ENCODE assay signal across 14 cellular contexts in genomic region chr4:147793569-147793968, GRCh38.
A peak's percentile ranks its signal among the peaks of the same experiment; 100 is the strongest.
DNase-seq lines count a peak whose midpoint lies in the region; ATAC-seq, FAIRE-seq and TF ChIP-seq lines count a peak whose summit lies in the region.
"Had no signal": no experiment of that assay in that cellular context is flagged by ENCODE, and none has a peak within 500 bp of the region (broad histone marks: within the 10 kb centered on the region; RNA-seq: fewer than 3 reads in every experiment).

No MANE protein-coding gene starts in this region.

- no peaks in the 10 kb centered on the region for H3K9me3 Mint-ChIP-seq in activated CD4-positive, alpha-beta T cell treated with anti-CD3 and anti-CD28 coated beads for 36 hours (ENCODE audit: low read depth)
- no peaks in the 10 kb centered on the region for H3K9me3 Mint-ChIP-seq in activated T-helper 1 cell treated with anti-CD3 and anti-CD28 coated beads, Interleukin-12 subunit alpha, Interleukin-12 subunit beta, Interleukin-2, Interleukin-4 antibody, amounts not matched to agents 30 ng/mL and 10 ng/mL and 1 ng/mL, durations not matched to agents 14 hours and 24 hours and 36 hours

- H2AFZ ChIP-seq in smooth muscle cell (ENCODE audit: low read depth), result no peak overlapping the region

- WGBS in right cardiac atrium, result 58% methylated on average over 5 of the region's 5 CpGs
- 61% methylated on average over 5 of the region's 5 CpGs for WGBS in smooth muscle cell (ENCODE audit: low lambda C conversion rate)

- H3K9me3 ChIP-seq in right cardiac atrium (ENCODE audit: control insufficient read depth, low read length) (no peaks in the 10 kb centered on the region), smooth muscle cell (replicated peaks; ENCODE audit: low read depth) (no peaks in the 10 kb centered on the region)

- intact Hi-C loops in activated CD4-positive, alpha-beta T cell treated with anti-CD3 and anti-CD28 coated beads for 36 hours (cut with DNase I, micrococcal nuclease), result loop anchor here in 1 of 2 experiments (2.0 kb wide), 1 partner anchor 61 kb away; the partner anchor contains the start of gene ARHGAP10
- intact Hi-C loops in activated T-helper 1 cell treated with anti-CD3 and anti-CD28 coated beads, Interleukin-12 subunit alpha, Interleukin-12 subunit beta, Interleukin-2, Interleukin-4 antibody, amounts not matched to agents 30 ng/mL and 10 ng/mL and 1 ng/mL, durations not matched to agents 14 hours and 24 hours and 36 hours (cut with micrococcal nuclease), result loop anchor here (5.0 kb wide), 3 partner anchors 74 to 1341 kb away; partner anchors contain the start of gene NR3C2
- intact Hi-C loops in right cardiac atrium (cut with DNase I), result no loop called here

- TF ChIP-seq CTCF in smooth muscle cell (IDR thresholded peaks at IDR 0.05; ENCODE audit: borderline replicate concordance, insufficient read depth, poor library complexity, severe bottlenecking) (no peak), D721Med (IDR thresholded peaks at IDR 0.05; ENCODE audit: insufficient read depth, missing control alignments) (no peak)

- no peaks in the 10 kb centered on the region for H3K36me3 Mint-ChIP-seq in activated CD4-positive, alpha-beta T cell treated with anti-CD3 and anti-CD28 coated beads for 36 hours (ENCODE audit: low read depth)
- H3K36me3 Mint-ChIP-seq in activated T-helper 1 cell treated with anti-CD3 and anti-CD28 coated beads, Interleukin-12 subunit alpha, Interleukin-12 subunit beta, Interleukin-2, Interleukin-4 antibody, amounts not matched to agents 30 ng/mL and 10 ng/mL and 1 ng/mL, durations not matched to agents 14 hours and 24 hours and 36 hours (ENCODE audit: low read depth), result peaks cover 10% of the 10 kb centered on the region

- H3K4me1 ChIP-seq in right cardiac atrium (ENCODE audit: control insufficient read depth, insufficient read depth, low read length), result peaks cover 9% of the 10 kb centered on the region
- H3K4me1 ChIP-seq in smooth muscle cell (ENCODE audit: low read depth), result no peaks in the 10 kb centered on the region

- H3K79me2 ChIP-seq in smooth muscle cell (ENCODE audit: low read depth), result peaks cover 40% of the 10 kb centered on the region

- CTCF ChIA-PET in activated CD4-positive, alpha-beta T cell treated with anti-CD3 and anti-CD28 coated beads for 36 hours (lab: Charles Lee), result interaction anchor here (0.5 to 1.1 kb wide), 3 partner anchors 25 to 116 kb away, joined by 3 to 4 read pairs (median 4); no protein-coding TSS in a partner anchor

- DNase-seq in activated CD4-positive, alpha-beta T cell treated with anti-CD3 and anti-CD28 coated beads for 36 hours, result no peak
- no peak for DNase-seq in activated CD4-positive, alpha-beta T cell treated with anti-CD3 and anti-CD28 coated beads, Interleukin-2, amount 50 U/mL, for 1 hour
- DNase-seq in activated T-helper 1 cell treated with anti-CD3 and anti-CD28 coated beads, Interleukin-12 subunit alpha, Interleukin-12 subunit beta, Interleukin-2, Interleukin-4 antibody, amounts not matched to agents 30 ng/mL and 10 ng/mL and 1 ng/mL, durations not matched to agents 14 hours and 24 hours and 36 hours (ENCODE audit: low spot score), result no peak
- DNase-seq in right cardiac atrium (no peak), smooth muscle cell (lab: John Stamatoyannopoulos, UW; ENCODE audit: unreplicated experiment) (no peak), hippocampal formation (lab: John Stamatoyannopoulos, UW) (no peak), SKM-1 (lab: John Stamatoyannopoulos, UW; ENCODE audit: unreplicated experiment) (no peak), D721Med (ENCODE audit: insufficient read length, low spot score) (no peak)
- DNase-seq: activated naive CD4-positive, alpha-beta T cell treated with Interleukin-2 at 50 U/mL for 16 hours; dermis blood vessel endothelial cell; NCI-H1694 had no signal

- H3K27me3 Mint-ChIP-seq in activated CD4-positive, alpha-beta T cell treated with anti-CD3 and anti-CD28 coated beads for 36 hours, result no peaks in the 10 kb centered on the region
- H3K27me3 Mint-ChIP-seq in activated T-helper 1 cell treated with anti-CD3 and anti-CD28 coated beads, Interleukin-12 subunit alpha, Interleukin-12 subunit beta, Interleukin-2, Interleukin-4 antibody, amounts not matched to agents 30 ng/mL and 10 ng/mL and 1 ng/mL, durations not matched to agents 14 hours and 24 hours and 36 hours (ENCODE audit: insufficient read depth), result peaks cover 2% of the 10 kb centered on the region

- H3K36me3 ChIP-seq in smooth muscle cell (ENCODE audit: low read depth), result no peaks in the 10 kb centered on the region

- no peak for ATAC-seq in activated CD4-positive, alpha-beta T cell treated with anti-CD3 and anti-CD28 coated beads for 36 hours
- ATAC-seq in right cardiac atrium, result no peak
- ATAC-seq: sciatic nerve had no signal

- no peak for FAIRE-seq in D721Med (lab: Jason Lieb, UNC)
- FAIRE-seq: HTR-8/SVneo, TTC549 had no signal

- H3F3A ChIP-seq in smooth muscle cell (ENCODE audit: low read depth), result peaks cover 4% of the 10 kb centered on the region

- H3K4me3 ChIP-seq in right cardiac atrium (ENCODE audit: low read length) (no peak overlapping the region), smooth muscle cell (peak overlapping the region; percentile 19)

- H3K4me2 ChIP-seq in smooth muscle cell, result peak overlapping the region; percentile 4

- no peaks in the 10 kb centered on the region for H3K27me3 ChIP-seq in right cardiac atrium (ENCODE audit: control insufficient read depth, insufficient read depth)
- no peaks in the 10 kb centered on the region for H3K27me3 ChIP-seq in smooth muscle cell (ENCODE audit: low read depth)

- H3K27ac ChIP-seq in right cardiac atrium (ENCODE audit: low read length) (peak overlapping the region; percentile 17), smooth muscle cell (ENCODE audit: low read depth) (no peak overlapping the region)

- POLR2A ChIA-PET in activated CD4-positive, alpha-beta T cell treated with anti-CD3 and anti-CD28 coated beads for 36 hours (lab: Charles Lee), result interaction anchor here (0.7 kb wide), 1 partner anchor 350 kb away, joined by 4 read pairs; no protein-coding TSS in a partner anchor

- peak overlapping the region; percentile 13 for H3K4me3 Mint-ChIP-seq in activated CD4-positive, alpha-beta T cell treated with anti-CD3 and anti-CD28 coated beads for 36 hours
- H3K4me3 Mint-ChIP-seq in activated T-helper 1 cell treated with anti-CD3 and anti-CD28 coated beads, Interleukin-12 subunit alpha, Interleukin-12 subunit beta, Interleukin-2, Interleukin-4 antibody, amounts not matched to agents 30 ng/mL and 10 ng/mL and 1 ng/mL, durations not matched to agents 14 hours and 24 hours and 36 hours, result peak overlapping the region; percentile 61

- H4K20me1 ChIP-seq in smooth muscle cell (ENCODE audit: low read depth), result peaks cover 12% of the 10 kb centered on the region

- H3K4me1 Mint-ChIP-seq in activated CD4-positive, alpha-beta T cell treated with anti-CD3 and anti-CD28 coated beads for 36 hours, result peaks cover 34% of the 10 kb centered on the region
- H3K4me1 Mint-ChIP-seq in activated T-helper 1 cell treated with anti-CD3 and anti-CD28 coated beads, Interleukin-12 subunit alpha, Interleukin-12 subunit beta, Interleukin-2, Interleukin-4 antibody, amounts not matched to agents 30 ng/mL and 10 ng/mL and 1 ng/mL, durations not matched to agents 14 hours and 24 hours and 36 hours (ENCODE audit: low read depth), result peaks cover 56% of the 10 kb centered on the region

- H3K9ac ChIP-seq in smooth muscle cell (ENCODE audit: low read depth), result no peak overlapping the region

- peak overlapping the region; percentile 77 for H3K27ac Mint-ChIP-seq in activated CD4-positive, alpha-beta T cell treated with anti-CD3 and anti-CD28 coated beads for 36 hours
- peak overlapping the region; percentile 80 for H3K27ac Mint-ChIP-seq in activated T-helper 1 cell treated with anti-CD3 and anti-CD28 coated beads, Interleukin-12 subunit alpha, Interleukin-12 subunit beta, Interleukin-2, Interleukin-4 antibody, amounts not matched to agents 30 ng/mL and 10 ng/mL and 1 ng/mL, durations not matched to agents 14 hours and 24 hours and 36 hours
